ENCODE assay signal across 27 cellular contexts in the genomic region with DNA sequence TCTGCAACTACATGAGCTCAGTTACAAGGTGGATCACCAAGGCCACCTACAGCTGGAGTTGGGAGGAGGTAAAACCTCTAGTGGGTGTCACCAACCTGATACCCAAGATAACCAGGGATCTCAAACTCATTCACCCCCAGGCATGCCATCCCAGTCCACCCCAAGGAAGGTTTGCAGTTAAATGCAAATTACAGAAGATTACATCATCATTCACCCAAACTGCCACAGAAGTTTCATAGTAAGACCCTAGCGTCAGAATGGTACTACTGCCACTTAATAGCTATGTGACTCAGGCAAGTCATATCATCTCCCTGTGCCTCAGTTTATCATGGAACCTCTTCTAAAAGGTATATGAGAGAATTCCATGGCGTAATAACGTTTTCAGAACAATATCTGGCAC.
"Had no signal": no experiment of that assay in that cellular context is flagged by ENCODE, and none has a peak within 500 bp of the region (broad histone marks: within the 10 kb centered on the region; RNA-seq: fewer than 3 reads in every experiment).

No MANE protein-coding gene starts in this region.

- H3K9me3 ChIP-seq: adrenal gland, body of pancreas, colonic mucosa had no signal

- H3K4me3 ChIP-seq: adrenal gland, body of pancreas, colonic mucosa had no signal

- DNase-seq: activated B cell treated with CpG ODN at 0.5 μM for 24 hours; activated CD4-positive, alpha-beta T cell treated with anti-CD3 and anti-CD28 coated beads for 48 hours; activated CD4-positive, alpha-beta T cell treated with anti-CD3 and anti-CD28 coated beads, Interleukin-2, amount 50 U/mL, for 1 hour; activated CD4-positive, alpha-beta T cell treated with anti-CD3 and anti-CD28 coated beads, Interleukin-2, amount 50 U/mL, for 48 hours; activated CD8-positive, alpha-beta memory T cell treated with anti-CD3 and anti-CD28 coated beads for 24 hours; activated CD8-positive, alpha-beta T cell treated with anti-CD3 and anti-CD28 coated beads for 36 hours; activated effector memory CD4-positive, alpha-beta T cell treated with anti-CD3 and anti-CD28 coated beads, Interleukin-2, amount 50 U/mL, for 16 hours; activated naive CD4-positive, alpha-beta T cell treated with anti-CD3 and anti-CD28 coated beads for 36 hours; activated naive CD8-positive, alpha-beta T cell treated with anti-CD3 and anti-CD28 coated beads for 36 hours; activated naive CD8-positive, alpha-beta T cell treated with anti-CD3 and anti-CD28 coated beads, Interleukin-2, amount 50 U/mL, for 24 hours; activated T-cell treated with anti-CD3 and anti-CD28 coated beads, Interleukin-2, amount 50 U/mL, for 48 hours; adrenal gland; amygdala; aorta; body of pancreas; central memory CD4-positive, alpha-beta T cell; cerebellar nuclear complex; colonic mucosa; effector CD8-positive, alpha-beta T cell; foreskin fibroblast; head of caudate nucleus; T-helper 17 cell; T1000; WERI-Rb-1 had no signal

- H3K27ac ChIP-seq: adrenal gland, body of pancreas, colonic mucosa, WERI-Rb-1 had no signal

- ATAC-seq: activated CD4-positive, CD25-positive, alpha-beta regulatory T cell treated with anti-CD3 and anti-CD28 coated beads, Interleukin-2, amount 50 U/mL, for 24 hours; activated CD8-positive, alpha-beta T cell treated with anti-CD3 and anti-CD28 coated beads for 36 hours; activated naive CD8-positive, alpha-beta T cell treated with anti-CD3 and anti-CD28 coated beads, Interleukin-2, amount 50 U/mL, for 24 hours; body of pancreas; esophagus mucosa; T-helper 17 cell had no signal

- H3K36me3 ChIP-seq: adrenal gland, colonic mucosa, WERI-Rb-1 had no signal

- H3K4me1 ChIP-seq: adrenal gland, colonic mucosa had no signal

- H3K27me3 ChIP-seq: adrenal gland, body of pancreas, colonic mucosa had no signal

- FAIRE-seq: frontal cortex had no signal
